Comparison of ENCODE assay signal across 1 cellular context in genomic region chr15:98776607-98777281, GRCh38.
A peak's percentile ranks its signal among the peaks of the same experiment; 100 is the strongest.
TF ChIP-seq lines count a peak whose summit lies in the region.

No MANE protein-coding gene starts in this region.

TF ChIP-seq in GM12878, 131 proteins besides CTCF, POLR2A, EP300 and RAD21 (continued from another document and continues in another):
- TF ChIP-seq E2F8 (IDR thresholded peaks at IDR 0.05; ENCODE audit: low read depth, partially characterized antibody) (peak; percentile 28), CBFB (IDR thresholded peaks at IDR 0.05; ENCODE audit: low read depth) (no peak), PBX3 (IDR thresholded peaks at IDR 0.05; ENCODE audit: insufficient replicate concordance, low read depth, low read length) (no peak), ZNF384 (IDR thresholded peaks at IDR 0.05; ENCODE audit: borderline replicate concordance, low read depth, low read length) (no peak), MTA2 (IDR thresholded peaks at IDR 0.05; ENCODE audit: low read depth) (peak; percentile 71; the same call in 1 of the 2 replicates), NR2F1 (conservative IDR thresholded peaks at IDR 0.05) (peak; percentile 84), CREB1 (IDR thresholded peaks at IDR 0.05; ENCODE audit: low read depth) (no peak), ZZZ3 (IDR thresholded peaks at IDR 0.05; ENCODE audit: control insufficient read depth, insufficient read length, low read depth) (no peak), HDGF (IDR thresholded peaks at IDR 0.05) (no peak), ZBED1 (IDR thresholded peaks at IDR 0.05; ENCODE audit: borderline replicate concordance) (no peak), TBL1XR1 (IDR thresholded peaks at IDR 0.05; ENCODE audit: low read depth, low read length) (no peak), RB1 (IDR thresholded peaks at IDR 0.05; ENCODE audit: borderline replicate concordance) (no peak), JUNB (IDR thresholded peaks at IDR 0.05) (no peak), BACH1 (IDR thresholded peaks at IDR 0.05; ENCODE audit: borderline replicate concordance) (no peak; the same call in 1 of the 2 replicates), ZNF24 (IDR thresholded peaks at IDR 0.05) (no peak), SP1 (IDR thresholded peaks at IDR 0.05; ENCODE audit: low read depth, low read length) (no peak), RAD51 (IDR thresholded peaks at IDR 0.05) (no peak), STAT3 (IDR thresholded peaks at IDR 0.05; ENCODE audit: low read depth, low read length) (no peak), ATF3 (IDR thresholded peaks at IDR 0.05; ENCODE audit: borderline replicate concordance, extremely low read depth, low read depth, low read length) (no peak), SUZ12 (IDR thresholded peaks at IDR 0.05; ENCODE audit: unreplicated experiment) (no peak), NR2C2 (IDR thresholded peaks at IDR 0.05; ENCODE audit: borderline replicate concordance, control insufficient read depth, insufficient read length, low read depth) (no peak), USF1 (IDR thresholded peaks at IDR 0.05; ENCODE audit: borderline replicate concordance, extremely low read length, insufficient read depth, low read depth, low read length) (no peak), SIX5 (IDR thresholded peaks at IDR 0.05; ENCODE audit: low read depth, low read length, severe bottlenecking) (no peak), IRF5 (IDR thresholded peaks at IDR 0.05; ENCODE audit: borderline replicate concordance) (no peak), TCF7 (IDR thresholded peaks at IDR 0.05; ENCODE audit: borderline replicate concordance) (no peak), TCF3 (IDR thresholded peaks at IDR 0.05; ENCODE audit: borderline replicate concordance, insufficient read depth, low read depth, low read length) (no peak), CEBPZ (IDR thresholded peaks at IDR 0.05; ENCODE audit: low read depth, low read length) (no peak), PAX5 (IDR thresholded peaks at IDR 0.05; ENCODE audit: borderline replicate concordance, low read depth, low read length) (peak; percentile 96), GATAD2B (conservative IDR thresholded peaks at IDR 0.05; ENCODE audit: low read depth) (no peak), SMAD1 (IDR thresholded peaks at IDR 0.05; ENCODE audit: low read depth, partially characterized antibody) (no peak), LARP7 (IDR thresholded peaks at IDR 0.05) (no peak), NBN (IDR thresholded peaks at IDR 0.05) (peak; percentile 36; the same call in 1 of the 2 replicates), BCL11A (IDR thresholded peaks at IDR 0.05; ENCODE audit: low read depth, low read length) (peak; percentile 51; the same call in 1 of the 2 replicates), KDM1A (IDR thresholded peaks at IDR 0.05; ENCODE audit: borderline replicate concordance) (no peak), BHLHE40 (IDR thresholded peaks at IDR 0.05; ENCODE audit: borderline replicate concordance in 1 of 2, low read depth in 2 of 2, low read length in 1 of 2) (peak; percentile 74 to 84), CBX3 (IDR thresholded peaks at IDR 0.05; ENCODE audit: borderline replicate concordance, low read depth) (no peak), RELB (IDR thresholded peaks at IDR 0.05; ENCODE audit: low read depth) (peak; percentile 80), SREBF2 (IDR thresholded peaks at IDR 0.05; ENCODE audit: low read length) (no peak), SPI1 (IDR thresholded peaks at IDR 0.05; ENCODE audit: borderline replicate concordance, insufficient read depth, low read depth, low read length) (no peak), PKNOX1 (IDR thresholded peaks at IDR 0.05) (no peak), NFIC (IDR thresholded peaks at IDR 0.05; ENCODE audit: low read depth, low read length) (no peak), RCOR1 (conservative IDR thresholded peaks at IDR 0.05; ENCODE audit: low read depth, low read length) (no peak), CUX1 (IDR thresholded peaks at IDR 0.05; ENCODE audit: insufficient replicate concordance, low read depth, low read length) (no peak), E2F4 (IDR thresholded peaks at IDR 0.05; ENCODE audit: low read depth, low read length) (no peak), GABPA (IDR thresholded peaks at IDR 0.05; ENCODE audit: low read depth) (no peak)
